9 cellular contexts compared by ENCODE assay signal in the genomic region with DNA sequence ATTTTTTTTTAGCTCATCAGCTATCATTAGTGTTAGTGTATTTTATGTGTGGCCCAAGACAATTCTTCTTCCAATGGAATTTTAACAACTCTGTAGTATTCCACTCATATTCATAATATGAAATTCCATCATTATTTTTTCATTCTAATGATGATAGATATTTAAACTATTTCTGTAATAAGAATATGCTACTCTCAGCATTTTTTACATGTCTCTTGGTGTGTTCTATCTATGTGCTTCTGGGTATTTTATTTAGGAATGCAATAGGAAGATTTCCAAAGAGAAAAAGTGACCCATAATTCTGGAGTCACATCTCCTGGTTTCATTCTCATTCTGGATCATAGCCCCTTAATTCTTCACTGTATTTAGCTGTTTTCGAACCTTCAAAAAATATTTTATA.
"Had no signal": no experiment of that assay in that cellular context is flagged by ENCODE, and none has a peak within 500 bp of the region (broad histone marks: within the 10 kb centered on the region; RNA-seq: fewer than 3 reads in every experiment).

No MANE protein-coding gene starts in this region.

- H3K4me2 ChIP-seq: KMS-11 had no signal

- H3K27ac ChIP-seq: GM23248, KMS-11 had no signal

- FAIRE-seq: H54, HTR-8/SVneo had no signal

- H3K4me3 ChIP-seq: GM23248 had no signal

- H3K9ac ChIP-seq: GM23248, KMS-11 had no signal

- H2AFZ ChIP-seq: GM23248 had no signal

- DNase-seq: GM23248, GOT3, H9, HCEC 1CT, Karpas-422, KBM-7 had no signal
